In the genomic region with DNA sequence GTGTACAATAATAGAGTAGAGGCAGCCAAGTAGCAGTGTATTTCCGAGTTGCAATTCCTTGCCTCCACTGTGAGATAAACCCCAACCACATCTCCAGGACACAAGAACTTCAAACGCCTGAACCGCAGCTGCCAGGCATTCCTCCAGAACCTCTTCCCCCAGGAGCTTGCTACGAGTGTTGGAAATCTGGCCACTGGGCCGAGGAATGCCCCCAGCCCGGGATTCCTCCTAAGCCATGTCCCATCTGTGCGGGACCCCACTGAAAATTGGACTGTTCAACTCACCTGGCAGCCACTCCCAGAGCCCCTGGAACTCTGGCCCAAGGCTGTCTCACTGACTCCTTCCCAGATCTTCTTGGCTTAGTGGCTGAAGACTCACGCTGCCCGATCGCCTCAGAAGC, we compare ENCODE assay signal across 11 cellular contexts. TPM values are rescaled to one million over a fixed set of nuclear protein-coding genes. Genes with fewer than 3 reads are reported as not detected.
"Had no signal": no experiment of that assay in that cellular context is flagged by ENCODE, and none has a peak within 500 bp of the region (broad histone marks: within the 10 kb centered on the region; RNA-seq: fewer than 3 reads in every experiment).

No MANE protein-coding gene starts in this region.

RNA-seq across cellular contexts. Expression of gene PRRT1B, which starts 3.9 kb away (rescaled TPM):
- total RNA-seq: NCI-H460, OCI-LY7, PC-3, PC-9, Right ventricle myocardium inferior, Right ventricle myocardium superior, RPMI7951, SJCRH30, SJSA1, SK-MEL-5 had no signal
- polyA plus RNA-seq: SK-N-SH had no signal
